ENCODE assay signal across 8 cellular contexts in genomic region chr10:63522129-63522687, GRCh38. TPM values are rescaled to one million over a fixed set of nuclear protein-coding genes. Genes with fewer than 3 reads are reported as not detected.
DNase-seq lines count a peak whose midpoint lies in the region; ATAC-seq, FAIRE-seq and TF ChIP-seq lines count a peak whose summit lies in the region.

No MANE protein-coding gene starts in this region.

- no peak for ATAC-seq in psoas muscle
- ATAC-seq in HG02884 (IDR thresholded peaks at IDR 0.05; ENCODE audit: unreplicated experiment) = no peak

- H3K9me3 ChIP-seq in KOPT-K1 (ENCODE audit: insufficient read depth, low read length, poor library complexity, severe bottlenecking) = no peaks in the 10 kb centered on the region
- no peaks in the 10 kb centered on the region for H3K9me3 ChIP-seq in WERI-Rb-1 (ENCODE audit: severe bottlenecking)
- no peaks in the 10 kb centered on the region for H3K9me3 ChIP-seq in psoas muscle

- TF ChIP-seq CTCF in WERI-Rb-1 (IDR thresholded peaks at IDR 0.05; ENCODE audit: low read depth, low read length) = no peak
- TF ChIP-seq CTCF in foreskin fibroblast (IDR thresholded peaks at IDR 0.05; ENCODE audit: low read depth, low read length) = no peak
- TF ChIP-seq CTCF in psoas muscle (IDR thresholded peaks at IDR 0.05) = no peak

- WGBS in psoas muscle, 3 donors = 2 to 3% (median 2%) methylated on average over 12 of the region's 12 CpGs

- H3K36me3 ChIP-seq in KOPT-K1 (ENCODE audit: insufficient read depth, low read length) (no peaks in the 10 kb centered on the region), WERI-Rb-1 (peaks cover 9% of the 10 kb centered on the region), psoas muscle (ENCODE audit: insufficient read depth in 1 of 2, low read depth in 1 of 2) (no peaks in the 10 kb centered on the region)

- peak overlapping the region; percentile 74 for H3K4me3 ChIP-seq in WERI-Rb-1 (ENCODE audit: low read depth, low read length)
- H3K4me3 ChIP-seq in foreskin fibroblast (ENCODE audit: low read depth in 1 of 2, low read length in 2 of 2) = peak overlapping the region; percentile 62 to 89
- peak overlapping the region; percentile 83 for H3K4me3 ChIP-seq in psoas muscle

- intact Hi-C loops in psoas muscle (cut with DNase I) = loop anchor here (5.0 to 10.0 kb wide), 5 partner anchors 50 to 195 kb away; partner anchors contain the start of gene JMJD1C (in 1 of the 2)

- no peak for TF ChIP-seq POLR2A in GM12892 (IDR thresholded peaks at IDR 0.05; ENCODE audit: low read depth, low read length)

- H3K4me1 ChIP-seq in psoas muscle = peaks cover 48% of the 10 kb centered on the region

- peak overlapping the region; percentile 93 for H3K27ac ChIP-seq in KOPT-K1 (ENCODE audit: low read depth, low read length, poor library complexity, severe bottlenecking)
- H3K27ac ChIP-seq in WERI-Rb-1 = peak overlapping the region; percentile 99
- peak overlapping the region; percentile 98 for H3K27ac ChIP-seq in psoas muscle

- no peak for FAIRE-seq in GM12892 (lab: Jason Lieb, UNC)

- peak; percentile 67 for DNase-seq in DMS53 treated with DMSO at 0.1 percent for 48 hours (lab: John Stamatoyannopoulos, UW; ENCODE audit: unreplicated experiment)
- DNase-seq in WERI-Rb-1 = no peak
- peak in 1 of 2 donors; percentile 18 for DNase-seq in foreskin fibroblast
- DNase-seq in psoas muscle = no peak
- no peak for DNase-seq in GM12892 (ENCODE audit: insufficient read length)
- no peak for DNase-seq in NCI-H1930 (lab: John Stamatoyannopoulos, UW)

- H3K27me3 ChIP-seq in WERI-Rb-1 (ENCODE audit: insufficient read depth, low read depth, severe bottlenecking) (no peaks in the 10 kb centered on the region), psoas muscle (ENCODE audit: insufficient read depth in 3 of 3, low read length in 2 of 3) (no peaks in the 10 kb centered on the region)

RNA-seq across cellular contexts. Expression of gene REEP3, which starts 1.0 kb away (rescaled TPM):
- 10 to 100 TPM; 12.4 to 17.2 (median 16.5) TPM for total RNA-seq in psoas muscle
- polyA plus RNA-seq in psoas muscle = 10 to 100 TPM in 1 of 3 donors, 1 to 10 TPM in 2; 6.5 to 18.4 (median 8.2) TPM
- 17.4 TPM for polyA plus RNA-seq in GM12892 (2012; ENCODE audit: missing spikeins)

RNA-seq across cellular contexts. Expression of gene JMJD1C, which starts 56.4 kb away (rescaled TPM):
- total RNA-seq in psoas muscle = 10 to 100 TPM; 23.3 to 74.4 (median 30.3) TPM
- polyA plus RNA-seq in psoas muscle = 10 to 100 TPM; 17.5 to 35.6 (median 17.7) TPM
- 44.8 TPM for polyA plus RNA-seq in GM12892 (2012; ENCODE audit: missing spikeins)
